8 cellular contexts compared by ENCODE assay signal in the genomic region with DNA sequence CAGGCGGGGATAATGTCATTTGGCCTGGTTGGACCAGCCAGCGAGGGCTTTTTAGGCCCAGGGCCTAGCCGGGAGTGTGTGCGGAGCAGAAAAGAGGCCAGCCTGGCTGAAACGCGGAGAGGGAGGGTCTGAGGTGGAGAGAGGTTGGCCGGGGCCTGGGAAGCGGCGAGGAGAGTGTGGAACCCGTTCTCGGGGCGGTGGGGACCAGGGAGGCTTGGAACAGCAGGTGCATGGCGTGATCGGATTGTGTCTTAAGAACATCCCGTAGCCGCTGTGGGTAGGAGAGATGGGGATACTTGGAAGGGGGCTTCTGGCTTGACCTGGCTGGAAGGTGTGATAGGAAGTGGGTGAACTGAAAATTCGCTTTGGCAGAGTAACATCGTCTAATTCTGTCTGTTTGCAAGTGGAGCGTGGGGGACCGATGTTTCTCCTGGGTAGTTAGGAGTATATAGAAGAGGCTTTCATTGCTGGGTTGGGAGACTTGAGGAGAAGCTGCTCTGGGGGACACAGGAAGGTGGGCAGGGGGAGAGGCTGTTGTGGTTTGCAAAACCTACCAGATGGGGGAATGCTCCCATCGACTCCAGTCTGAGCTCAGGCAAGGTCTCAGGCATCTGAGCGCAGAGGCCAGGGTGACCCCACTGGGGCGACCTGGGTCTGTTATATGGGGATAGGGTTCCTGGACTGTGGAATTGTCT. TPM values are rescaled to one million over a fixed set of nuclear protein-coding genes. Genes with fewer than 3 reads are reported as not detected.
A peak's percentile ranks its signal among the peaks of the same experiment; 100 is the strongest.
DNase-seq lines count a peak whose midpoint lies in the region; ATAC-seq and TF ChIP-seq lines count a peak whose summit lies in the region.

No MANE protein-coding gene starts in this region.

- H3K36me3 ChIP-seq in PC-3 (ENCODE audit: low read depth, low read length) = no peaks in the 10 kb centered on the region
- H3K36me3 ChIP-seq in prostate gland = no peaks in the 10 kb centered on the region

- POLR2A ChIA-PET in PC-3 (lab: Charles Lee; ENCODE audit: unreplicated experiment) = no interaction called here

- no peaks in the 10 kb centered on the region for H3K9me2 ChIP-seq in PC-3 (replicated peaks; ENCODE audit: low read length)

- no peaks in the 10 kb centered on the region for H3K79me2 ChIP-seq in PC-3 (ENCODE audit: low read length)

- H3K4me3 ChIP-seq in PC-3 (ENCODE audit: low read length) (peak overlapping the region; percentile 82), fibroblast of mammary gland (ENCODE audit: control insufficient read depth, low read depth, low read length) (peak overlapping the region; percentile 7), prostate gland (peak overlapping the region; percentile 82 to 98)

- peak overlapping the region; percentile 68 for H3K9ac ChIP-seq in PC-3 (ENCODE audit: low read length)

- H3K4me1 ChIP-seq in PC-3 (ENCODE audit: insufficient read depth, low read length) (peaks cover 19% of the 10 kb centered on the region), prostate gland (replicated peaks) (peaks cover 14% of the 10 kb centered on the region)

- H3K27me3 ChIP-seq in PC-3 (ENCODE audit: low read length) (0 out of 2 replicates have a peak, but pooled peaks cover 2% of the 10 kb centered on the region), prostate gland (replicated peaks; ENCODE audit: insufficient read depth) (no peaks in the 10 kb centered on the region)

- intact Hi-C loops in PC-3 (cut with micrococcal nuclease) = no loop called here
- intact Hi-C loops in prostate gland (cut with DNase I) = no loop called here

- peak overlapping the region; percentile 98 for H2AFZ ChIP-seq in PC-3 (ENCODE audit: low read length)

- no peak; the same call in 1 of the 2 replicates for ATAC-seq in PC-3
- ATAC-seq in GM21515 (IDR thresholded peaks at IDR 0.05; ENCODE audit: unreplicated experiment) = no peak

- TF ChIP-seq POLR2A in prostate gland (IDR thresholded peaks at IDR 0.05) = no peak

- CTCF ChIA-PET in PC-3 (lab: Charles Lee) = no interaction called here

- H3K27ac ChIP-seq in PC-3 (ENCODE audit: low read length) = no peak overlapping the region
- peak overlapping the region; percentile 92 to 93 for H3K27ac ChIP-seq in prostate gland

- TF ChIP-seq CTCF in PC-3 (conservative IDR thresholded peaks at IDR 0.05; ENCODE audit: low read depth, low read length) = no peak
- TF ChIP-seq CTCF in fibroblast of mammary gland (conservative IDR thresholded peaks at IDR 0.05; ENCODE audit: control insufficient read depth, insufficient read depth, low read depth, low read length) = no peak
- no peak for TF ChIP-seq CTCF in prostate gland (IDR thresholded peaks at IDR 0.05)

- H3K9me3 ChIP-seq in PC-3 (ENCODE audit: low read length) (no peaks in the 10 kb centered on the region), prostate gland (no peaks in the 10 kb centered on the region)

- H3K4me2 ChIP-seq in PC-3 (ENCODE audit: low read length) = peak overlapping the region; percentile 96

- DNase-seq in NCI-H345 (lab: John Stamatoyannopoulos, UW) (peak; percentile 42), NCI-H345 treated with DMSO at 0.1 percent for 48 hours (lab: John Stamatoyannopoulos, UW; ENCODE audit: unreplicated experiment) (no peak), PC-3 (no peak), fibroblast of mammary gland (ENCODE audit: low read depth) (no peak), prostate gland (ENCODE audit: low spot score) (peak; percentile 12), activated gamma-delta T cell treated with Interleukin-2 at 50 U/mL for 16 hours (no peak), NCI-H187 treated with DMSO at 0.1 percent for 48 hours (lab: John Stamatoyannopoulos, UW) (no peak)

- H3F3A ChIP-seq in PC-3 (ENCODE audit: low read length, unreplicated experiment) = no peaks in the 10 kb centered on the region

- 17% methylated on average over 23 of the region's 23 CpGs for WGBS in prostate gland

- no peaks in the 10 kb centered on the region for H4K20me1 ChIP-seq in PC-3 (ENCODE audit: low read length)

- TSS peak; percentile 57 for BruUV-seq in PC-3 (replicated peaks; lab: Mats Ljungman, UMichigan)

RNA-seq across cellular contexts. Expression of a gene that starts 0.9 kb away (rescaled TPM):
- total RNA-seq in PC-3 (2014; rRNA removed) = 39.3 and 43.9 TPM in 2 replicates
- 100 to 1,000 TPM; 170 to 176 TPM for total RNA-seq in prostate gland

Comparison
In these comparisons a context has a peak if more than half of its experiments do, and no peak if none do; other contexts are left out.
1. DNase-seq: peak in NCI-H345 (single experiment) and prostate gland (single experiment); none in NCI-H345 treated with DMSO at 0.1 percent for 48 hours (single experiment), PC-3 (single experiment), fibroblast of mammary gland (single experiment), activated gamma-delta T cell treated with Interleukin-2 at 50 U/mL for 16 hours (single experiment) and NCI-H187 treated with DMSO at 0.1 percent for 48 hours (single experiment).
2. H3K4me3 ChIP-seq: peak in every context shown above with its lines; median percentile 90 in prostate gland; 82 in PC-3; 7 in fibroblast of mammary gland.